In the genomic region with DNA sequence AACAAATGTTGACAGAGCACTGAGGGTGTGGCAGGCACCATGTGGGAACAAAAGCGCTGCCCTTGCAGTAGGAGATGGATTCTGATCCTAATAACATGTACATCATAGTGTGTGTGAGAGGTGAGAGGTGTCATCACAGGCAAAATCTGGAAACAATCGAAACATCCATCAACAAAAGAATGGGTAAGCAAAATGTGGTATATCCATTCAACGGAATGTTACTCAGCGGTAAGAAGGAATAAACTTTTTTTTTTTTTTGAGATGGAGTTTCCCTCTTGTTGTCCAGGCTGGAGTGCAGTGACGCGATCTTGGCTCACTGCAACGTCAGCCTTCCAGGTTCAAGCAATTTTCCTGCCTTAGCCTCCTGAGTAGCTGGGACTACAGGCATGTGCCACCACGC, we compare ENCODE assay signal across 23 cellular contexts.
A peak's percentile ranks its signal among the peaks of the same experiment; 100 is the strongest.
DNase-seq lines count a peak whose midpoint lies in the region; ATAC-seq and TF ChIP-seq lines count a peak whose summit lies in the region.
"Had no signal": no experiment of that assay in that cellular context is flagged by ENCODE, and none has a peak within 500 bp of the region (broad histone marks: within the 10 kb centered on the region; RNA-seq: fewer than 3 reads in every experiment).

No MANE protein-coding gene starts in this region.

- H3K9me1 ChIP-seq in IMR-90 (ENCODE audit: insufficient read depth, low read length): peaks cover 3% of the 10 kb centered on the region; the same call in 1 of the 2 replicates

- H4K8ac ChIP-seq in IMR-90 (ENCODE audit: low read depth in 2 of 2, low read length in 2 of 2): peak overlapping the region; percentile 66 to 71; a peak in 2 of 4 replicates

- in situ Hi-C loops in IMR-90 (cut with MboI; ENCODE audit: low sequenced_read_pairs): no loop called here

- no peaks in the 10 kb centered on the region for H4K20me1 ChIP-seq in IMR-90 (ENCODE audit: insufficient read depth, low read length)
- H4K20me1 ChIP-seq: BLaER1 had no signal

- H3K36me3 Mint-ChIP-seq in WTC11: peaks cover 5% of the 10 kb centered on the region; the same call in 1 of the 2 replicates
- H3K36me3 Mint-ChIP-seq: CD14-positive monocyte; CD4-positive, alpha-beta memory T cell; CD4-positive, CD25-positive, alpha-beta regulatory T cell; CD8-positive, alpha-beta memory T cell had no signal

- no peaks in the 10 kb centered on the region for H3K79me1 ChIP-seq in IMR-90 (ENCODE audit: low read depth in 1 of 2, low read length in 2 of 2)

- H3K9me3 Mint-ChIP-seq in WTC11: peaks cover 22% of the 10 kb centered on the region

- no peak overlapping the region for H2AK9ac ChIP-seq in IMR-90 (replicated peaks; ENCODE audit: low read depth, low read length, poor library complexity)

- peak overlapping the region; percentile 94 for H4K5ac ChIP-seq in IMR-90 (ENCODE audit: low read depth, low read length)

- H2BK120ac ChIP-seq in IMR-90 (ENCODE audit: low read depth, low read length): peak overlapping the region; percentile 99

- peak overlapping the region; percentile 65 for H3K14ac ChIP-seq in IMR-90 (replicated peaks; ENCODE audit: low read depth, low read length)

- no TSS peak for BruUV-seq in IMR-90 (replicated peaks; lab: Mats Ljungman, UMichigan)

- H3K27ac ChIP-seq in HEK293 (ENCODE audit: extremely low read depth, low read depth, low read length): no peak overlapping the region
- peak overlapping the region; percentile 11; the same call in 1 of the 2 replicates for H3K27ac ChIP-seq in IMR-90 (ENCODE audit: insufficient read depth, low read length)
- H3K27ac ChIP-seq: BLaER1 had no signal

- TF ChIP-seq CTCF in HEK293 (tag by site-specific recombination; IDR thresholded peaks at IDR 0.05) (no peak), IMR-90 (conservative IDR thresholded peaks at IDR 0.05; ENCODE audit: low read depth, low read length) (no peak), WTC11 (IDR thresholded peaks at IDR 0.05) (no peak)

- POLR2A ChIA-PET in HEK293 (lab: Yijun Ruan, JAX): no interaction called here
- POLR2A ChIA-PET in IMR-90 (lab: Charles Lee; ENCODE audit: unreplicated experiment): no interaction called here
- POLR2A ChIA-PET in WTC11 (lab: Charles Lee): no interaction called here

- CTCF ChIA-PET in HEK293 (lab: Yijun Ruan, JAX): interaction anchor here (0.5 kb wide), 1 partner anchor 10 kb away, joined by 3 read pairs; no protein-coding TSS in a partner anchor
- CTCF ChIA-PET in IMR-90 (lab: Yijun Ruan, JAX): no interaction called here
- CTCF ChIA-PET in WTC11 (lab: Charles Lee): no interaction called here

- no peak overlapping the region for H3K4me3 Mint-ChIP-seq in WTC11
- H3K4me3 Mint-ChIP-seq: CD14-positive monocyte; CD4-positive, alpha-beta memory T cell; CD4-positive, CD25-positive, alpha-beta regulatory T cell; CD8-positive, alpha-beta memory T cell had no signal

- peak overlapping the region; percentile 88 for H3K18ac ChIP-seq in IMR-90 (ENCODE audit: low read depth, low read length)

- no CpG with 5 or more reads among the region's 8 CpGs for WGBS in IMR-90 (ENCODE audit: extremely low coverage in 2 of 2, insufficient read length in 1 of 2), 2 experiments

- no peaks in the 10 kb centered on the region for H3K27me3 ChIP-seq in IMR-90 (ENCODE audit: control insufficient read depth, insufficient read depth, low read length)
- H3K27me3 ChIP-seq: BE2C, BLaER1 had no signal

- H4K91ac ChIP-seq in IMR-90 (ENCODE audit: insufficient read depth, low read depth, low read length): peak overlapping the region; percentile 65

- TF ChIP-seq RAD21 in IMR-90 (IDR thresholded peaks at IDR 0.05; ENCODE audit: low read length): no peak

- no peak overlapping the region for H3K9ac ChIP-seq in IMR-90 (ENCODE audit: low read depth, low read length)
- H3K9ac ChIP-seq: BLaER1 had no signal

- peak overlapping the region; percentile 24; the same call in 1 of the 2 replicates for H3K23ac ChIP-seq in IMR-90 (ENCODE audit: low read depth, low read length)

- H2BK5ac ChIP-seq in IMR-90 (ENCODE audit: low read depth, low read length, poor library complexity, severe bottlenecking): peak overlapping the region; percentile 88

- no peak for ATAC-seq in IMR-90 (ENCODE audit: low read depth)
- ATAC-seq in WTC11: no peak
- ATAC-seq in HG02798 (IDR thresholded peaks at IDR 0.05; ENCODE audit: poor library complexity, unreplicated experiment): no peak
- ATAC-seq: GM12878 had no signal

- intact Hi-C loops in IMR-90 (cut with micrococcal nuclease): loop anchor here (2.0 kb wide), 1 partner anchor 101 kb away; no protein-coding TSS in a partner anchor

- H3K36me3 ChIP-seq in HEK293 (ENCODE audit: control insufficient read depth in 2 of 2, insufficient read depth in 1 of 2, low read length in 2 of 2) (no peaks in the 10 kb centered on the region), IMR-90 (ENCODE audit: control insufficient read depth, insufficient read depth, low read length) (no peaks in the 10 kb centered on the region)
- H3K36me3 ChIP-seq: BE2C, BLaER1 had no signal

- no peak for TF ChIP-seq POLR2A in IMR-90 (IDR thresholded peaks at IDR 0.05; ENCODE audit: low read depth, low read length)

- DNase-seq in IMR-90 (no peak), WTC11 (ENCODE audit: low spot score) (no peak), putamen (ENCODE audit: low spot score) (no peak)
- DNase-seq: 8988T; ACHN; BE2C; C1 segment of cervical spinal cord; CD4-positive, alpha-beta memory T cell; CD4-positive, CD25-positive, alpha-beta regulatory T cell; CD8-positive, alpha-beta memory T cell; COR-L47; DMS 273 treated with DMSO at 0.1 percent for 48 hours; DMS153; DMS53; DMS79; DND-41; EL; GDM1 had no signal

- no peak overlapping the region for H3K4me3 ChIP-seq in HEK293 (ENCODE audit: low read depth, low read length)
- H3K4me3 ChIP-seq in IMR-90 (ENCODE audit: insufficient read depth, low read depth, low read length): no peak overlapping the region
- H3K4me3 ChIP-seq: BLaER1, GM12878 had no signal

- H3K9me3 ChIP-seq in HEK293 (ENCODE audit: control insufficient read depth, insufficient read depth, low read depth, low read length): no peaks in the 10 kb centered on the region
- H3K9me3 ChIP-seq in IMR-90 (ENCODE audit: control insufficient read depth, insufficient read depth, low read length): peaks cover 2% of the 10 kb centered on the region; the same call in 1 of the 2 replicates
- H3K9me3 ChIP-seq: BE2C had no signal

- H3K4me1 Mint-ChIP-seq in WTC11: peaks cover 9% of the 10 kb centered on the region; the same call in 1 of the 2 replicates
- H3K4me1 Mint-ChIP-seq: CD14-positive monocyte; CD4-positive, alpha-beta memory T cell; CD4-positive, CD25-positive, alpha-beta regulatory T cell; CD8-positive, alpha-beta memory T cell had no signal

- H2BK15ac ChIP-seq in IMR-90 (ENCODE audit: low read depth, low read length): peak overlapping the region; percentile 99

- H3K4me1 ChIP-seq in HEK293 (ENCODE audit: control insufficient read depth, insufficient read depth, low read length): no peaks in the 10 kb centered on the region
- H3K4me1 ChIP-seq in IMR-90 (ENCODE audit: control insufficient read depth, insufficient read depth, low read length): peaks cover 22% of the 10 kb centered on the region
- H3K4me1 ChIP-seq: BE2C had no signal

- H3K27me3 Mint-ChIP-seq in WTC11 (ENCODE audit: low read depth): peaks cover 5% of the 10 kb centered on the region
- H3K27me3 Mint-ChIP-seq: CD4-positive, alpha-beta memory T cell had no signal

- H3K56ac ChIP-seq in IMR-90 (ENCODE audit: extremely low read depth, insufficient read depth, low read length): no peak overlapping the region

- H2AK5ac ChIP-seq in IMR-90 (ENCODE audit: low read depth, low read length): peak overlapping the region; percentile 81

- H3K4me2 ChIP-seq in IMR-90 (ENCODE audit: low read depth, low read length): no peak overlapping the region
- H3K4me2 ChIP-seq: BLaER1 had no signal

- peak overlapping the region; percentile 94 for H2BK20ac ChIP-seq in IMR-90 (ENCODE audit: low read depth, low read length)

- dilution Hi-C loops in IMR-90 (cut with HindIII; ENCODE audit: low sequenced_read_pairs, unreplicated experiment): no loop called here

- H3K4ac ChIP-seq in IMR-90 (ENCODE audit: low read depth, low read length): peak overlapping the region; percentile 62

- H2AFZ ChIP-seq in IMR-90 (replicated peaks; ENCODE audit: low read length, poor library complexity): no peak overlapping the region

- H3K27ac Mint-ChIP-seq in WTC11: peak overlapping the region; percentile 58; the same call in 1 of the 2 replicates
- H3K27ac Mint-ChIP-seq: CD14-positive monocyte; CD4-positive, alpha-beta memory T cell; CD4-positive, CD25-positive, alpha-beta regulatory T cell; CD8-positive, alpha-beta memory T cell had no signal

TF ChIP-seq in HEK293, 187 proteins besides CTCF, POLR2A, EP300 and RAD21:
- TF ChIP-seq GLI4 (tag by site-specific recombination; IDR thresholded peaks at IDR 0.05) (no peak), ZSCAN16 (tag by site-specific recombination; IDR thresholded peaks at IDR 0.05) (peak; percentile 36; the same call in 1 of the 2 replicates)

TF ChIP-seq in IMR-90, 13 proteins besides CTCF, POLR2A, EP300 and RAD21 (continues in another document):
- TF ChIP-seq MAFK (IDR thresholded peaks at IDR 0.05; ENCODE audit: low read depth, low read length) (no peak), CEBPB (IDR thresholded peaks at IDR 0.05; ENCODE audit: low read depth, low read length) (no peak)
- TF ChIP-seq, protein P1, sequence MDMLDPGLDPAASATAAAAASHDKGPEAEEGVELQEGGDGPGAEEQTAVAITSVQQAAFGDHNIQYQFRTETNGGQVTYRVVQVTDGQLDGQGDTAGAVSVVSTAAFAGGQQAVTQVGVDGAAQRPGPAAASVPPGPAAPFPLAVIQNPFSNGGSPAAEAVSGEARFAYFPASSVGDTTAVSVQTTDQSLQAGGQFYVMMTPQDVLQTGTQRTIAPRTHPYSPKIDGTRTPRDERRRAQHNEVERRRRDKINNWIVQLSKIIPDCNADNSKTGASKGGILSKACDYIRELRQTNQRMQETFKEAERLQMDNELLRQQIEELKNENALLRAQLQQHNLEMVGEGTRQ (IDR thresholded peaks at IDR 0.05; ENCODE audit: low read depth, low read length): no peak
